Comparison of ENCODE assay signal across 7 cellular contexts in genomic region chr13:83794627-83795026, GRCh38.
"Had no signal": no experiment of that assay in that cellular context is flagged by ENCODE, and none has a peak within 500 bp of the region (broad histone marks: within the 10 kb centered on the region; RNA-seq: fewer than 3 reads in every experiment).

No MANE protein-coding gene starts in this region.

- H3K9me3 Mint-ChIP-seq: IgD-negative memory B cell had no signal

- H3K36me3 ChIP-seq: HAP-1 had no signal

- H3K4me3 ChIP-seq: GM23248, HAP-1 had no signal

- H3K27ac ChIP-seq: GM23248, HL-60 had no signal

- H3K9ac ChIP-seq: GM23248 had no signal

- H3K4me3 Mint-ChIP-seq: HFFc6, IgD-negative memory B cell had no signal

- H3K27ac Mint-ChIP-seq: HFFc6, IgD-negative memory B cell had no signal

- H3K4me1 ChIP-seq: HAP-1 had no signal

- H3K27me3 Mint-ChIP-seq: IgD-negative memory B cell had no signal

- H3K4me1 Mint-ChIP-seq: IgD-negative memory B cell had no signal

- H3K36me3 Mint-ChIP-seq: IgD-negative memory B cell had no signal

- H2AFZ ChIP-seq: GM23248 had no signal

- DNase-seq: GM23248, GOT3, H7, HFFc6 had no signal

- H3K9me3 ChIP-seq: HAP-1 had no signal
